In the genomic region with DNA sequence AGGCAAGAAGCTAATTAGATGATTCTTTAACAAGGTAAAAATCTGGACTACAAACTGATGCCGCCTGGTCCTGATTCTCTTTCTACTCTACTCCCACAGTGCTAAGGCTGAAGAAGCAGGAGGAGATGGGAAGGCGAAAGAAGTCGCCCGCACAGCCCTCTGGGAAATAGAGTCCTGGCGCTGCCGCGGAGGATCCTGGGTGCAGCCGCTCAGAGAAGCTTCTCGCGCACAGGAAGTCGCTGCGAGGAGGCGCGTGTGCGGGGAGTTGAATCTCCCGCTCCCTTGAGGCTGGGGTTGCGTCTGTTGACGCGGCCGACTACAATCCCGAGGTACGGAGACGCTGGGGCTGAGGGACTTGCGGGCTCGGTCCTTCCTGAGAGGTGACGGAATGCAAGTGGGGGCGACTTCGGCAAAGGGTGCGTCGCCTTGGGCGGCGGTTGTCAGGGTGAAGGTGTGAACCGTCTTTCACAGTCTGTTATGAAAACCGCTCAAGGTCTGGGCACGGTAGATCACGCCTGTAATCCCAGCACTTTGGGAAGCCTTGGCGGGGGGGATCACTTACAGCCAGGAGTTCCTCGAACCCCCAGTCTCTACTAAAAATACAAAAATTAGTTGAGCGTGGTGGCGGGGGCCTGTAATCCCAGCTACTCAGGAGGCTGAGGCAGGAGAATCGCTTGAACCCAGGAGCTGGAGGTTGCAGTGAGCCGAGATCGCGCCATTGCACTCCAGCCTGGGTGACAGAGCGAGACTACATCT, we compare ENCODE assay signal across 8 cellular contexts. TPM values are rescaled to one million over a fixed set of nuclear protein-coding genes. Genes with fewer than 3 reads are reported as not detected.
DNase-seq lines count a peak whose midpoint lies in the region; ATAC-seq, FAIRE-seq and TF ChIP-seq lines count a peak whose summit lies in the region.

TSS of gene ZNF473 (plus strand) at position 212 of the 756 bp plus-strand sequence. CDS start 5,078 bp downstream, outside the sequence.

- H3K4me2 ChIP-seq in DOHH2 (ENCODE audit: low read length): peak within 1 kb of the TSS; percentile 88

- H3K27me3 ChIP-seq in DOHH2 (ENCODE audit: control insufficient read depth, low read length) (no peaks in the 10 kb centered on the region), testis (no peaks in the 10 kb centered on the region)

- H3K4me3 ChIP-seq in DOHH2 (ENCODE audit: low read length) (peak within 1 kb of the TSS; percentile 79), testis (peak within 1 kb of the TSS; percentile 77 to 94)

- H3K79me2 ChIP-seq in DOHH2 (ENCODE audit: control insufficient read depth, low read length): peaks cover 91% of the 10 kb centered on the region

- H3K9me3 ChIP-seq in DOHH2 (ENCODE audit: control insufficient read depth, insufficient read depth, low read length) (no peaks in the 10 kb centered on the region), testis (no peaks in the 10 kb centered on the region)

- no peak for TF ChIP-seq CTCF in DOHH2 (IDR thresholded peaks at IDR 0.05; ENCODE audit: low read depth, low read length, poor library complexity, severe bottlenecking)
- TF ChIP-seq CTCF in testis (IDR thresholded peaks at IDR 0.05): no peak

- peaks cover 9% of the 10 kb centered on the region; the same call in 1 of the 2 replicates for H4K20me1 ChIP-seq in DOHH2 (ENCODE audit: control insufficient read depth, insufficient read depth, low read depth, low read length)

- intact Hi-C loops in testis (cut with DNase I; ENCODE audit: low total_unique reads): no loop called here

- peak within 1 kb of the TSS; percentile 32 for H3K27ac ChIP-seq in DOHH2 (ENCODE audit: low read depth, low read length)
- H3K27ac ChIP-seq in testis: peak within 1 kb of the TSS; percentile 86 to 89

- H3K36me3 ChIP-seq in DOHH2 (ENCODE audit: control insufficient read depth, low read length) (peaks cover 20% of the 10 kb centered on the region), testis (ENCODE audit: low read depth, missing control alignments) (no peaks in the 10 kb centered on the region)

- peak; percentile 56 for ATAC-seq in GM21717 (IDR thresholded peaks at IDR 0.05; ENCODE audit: unreplicated experiment)

- TF ChIP-seq POLR2A in testis (IDR thresholded peaks at IDR 0.05): no peak

- WGBS in testis, 2 donors: 9 to 12% methylated on average over 31 to 45 of the region's 45 CpGs

- peak; percentile 99 for DNase-seq in KG1 (lab: John Stamatoyannopoulos, UW)
- DNase-seq in SIG-M5 (lab: John Stamatoyannopoulos, UW): peak; percentile 70
- DNase-seq in activated gamma-delta T cell treated with Interleukin-2 at 50 U/mL for 16 hours: peak; percentile 90
- peak; percentile 70 to 83 for DNase-seq in frontal cortex (ENCODE audit: low spot score in 2 of 2)
- peak; percentile 90 for DNase-seq in occipital lobe (lab: John Stamatoyannopoulos, UW)
- peak; percentile 97 for DNase-seq in testis

- no peaks in the 10 kb centered on the region for H3K9me2 ChIP-seq in DOHH2 (replicated peaks; ENCODE audit: control insufficient read depth, low read length)

- H3F3A ChIP-seq in DOHH2 (ENCODE audit: control insufficient read depth, insufficient read depth): no peaks in the 10 kb centered on the region

- peaks cover 36% of the 10 kb centered on the region for H3K4me1 ChIP-seq in DOHH2 (ENCODE audit: control insufficient read depth, low read length)
- H3K4me1 ChIP-seq in testis: peaks cover 15% of the 10 kb centered on the region

- FAIRE-seq in frontal cortex (lab: Jason Lieb, UNC): no peak

RNA-seq across cellular contexts. Expression of gene ZNF473, which starts in this region (rescaled TPM):
- total RNA-seq in frontal cortex: 11.0 TPM
- total RNA-seq in occipital lobe: 11.5 TPM
- 10 to 100 TPM; 77.7 to 92.8 TPM for total RNA-seq in testis
- polyA plus RNA-seq in testis (ENCODE audit: insufficient read depth, low read depth, low replicate concordance): 106 TPM

Comparison
In these comparisons a context has a peak if more than half of its experiments do, and no peak if none do; other contexts are left out.
1. Peak in every context shown above with its lines: DNase-seq, ATAC-seq, H3K4me3 ChIP-seq and H3K27ac ChIP-seq.